In genomic region chr17:79602621-79603020, GRCh38 we compare ENCODE assay signal across 34 cellular contexts. TPM values are rescaled to one million over a fixed set of nuclear protein-coding genes. Genes with fewer than 3 reads are reported as not detected.
"Had no signal": no experiment of that assay in that cellular context is flagged by ENCODE, and none has a peak within 500 bp of the region (broad histone marks: within the 10 kb centered on the region; RNA-seq: fewer than 3 reads in every experiment).

No MANE protein-coding gene starts in this region.

- H3K4me3 ChIP-seq: PC-9, SJCRH30, SK-N-MC had no signal

- H3K9ac ChIP-seq: KMS-11 had no signal

- ATAC-seq: Panc1, Right ventricle myocardium inferior had no signal

- H3K4me2 ChIP-seq: KMS-11, PC-9 had no signal

- DNase-seq: Karpas-422, MM.1S, MV-4-11, NCI-H1092, NCI-H1105, NCI-H1417 treated with DMSO at 0.1 percent for 48 hours, NCI-H1436 treated with DMSO at 0.1 percent for 48 hours, NCI-H1694 treated with DMSO at 0.1 percent for 48 hours, NCI-H187 treated with DMSO at 0.1 percent for 48 hours, NCI-H2029, NCI-H2081, NCI-H2171 treated with DMSO at 0.1 percent for 48 hours, NCI-H2227 treated with DMSO at 0.1 percent for 48 hours, NCI-H446, NCI-H510A treated with DMSO at 0.1 percent for 48 hours, NCI-H524 treated with DMSO at 0.1 percent for 48 hours, NCI-H526 treated with DMSO at 0.1 percent for 48 hours, NCI-H774, PC-9, SHP77, SIG-M5, SJCRH30, SW 1271, T-helper 1 cell had no signal

- H3K9me3 ChIP-seq: SJCRH30 had no signal

- H3K4me1 ChIP-seq: SJCRH30 had no signal

- H3K27ac ChIP-seq: KMS-11, PC-9, RWPE1, SJCRH30, SK-N-MC had no signal

- H2AFZ ChIP-seq: PC-9 had no signal

- H3K36me3 ChIP-seq: SJCRH30 had no signal

RNA-seq across cellular contexts. Expression of gene RBFOX3, which starts 8.2 kb away (rescaled TPM):
- total RNA-seq: LHCN-M2, MCF 10A, OCI-LY7, PC-9, Right ventricle myocardium inferior, RPMI7951, SK-MEL-5 had no signal
